ENCODE assay signal across 14 cellular contexts in the genomic region with DNA sequence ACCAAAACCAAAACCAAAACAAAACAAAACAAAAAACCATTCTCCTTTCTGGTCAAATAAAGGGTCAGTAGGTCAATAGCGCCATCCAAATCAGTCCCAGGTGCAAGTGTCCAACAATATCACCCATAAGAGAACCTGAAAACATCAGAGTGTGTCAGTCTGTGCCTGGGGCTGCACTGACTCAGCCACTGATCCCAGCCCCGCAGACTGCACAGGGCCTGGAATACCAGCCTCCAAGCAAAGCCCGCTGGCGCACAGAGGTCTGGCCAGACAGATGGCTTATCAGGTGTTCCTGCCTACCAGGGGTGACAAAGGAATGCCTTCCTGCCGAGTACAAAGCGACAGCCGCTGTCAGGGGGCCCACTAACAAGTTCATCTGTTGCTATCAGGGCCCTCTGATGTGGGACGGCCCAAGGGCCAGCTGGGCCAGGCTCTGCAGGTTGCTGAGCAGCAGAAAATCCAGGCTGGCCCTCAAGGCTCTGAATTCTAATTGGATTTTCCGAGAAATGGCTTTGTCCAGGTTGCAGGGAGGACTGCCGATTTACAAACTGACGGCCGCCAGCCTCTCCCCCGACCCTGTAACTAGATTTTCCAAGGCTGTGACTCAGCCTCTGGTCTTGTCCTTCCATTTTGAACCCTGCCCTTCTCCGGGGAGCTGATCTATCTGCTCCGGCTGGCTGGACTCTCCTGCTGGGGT. TPM values are rescaled to one million over a fixed set of nuclear protein-coding genes. Genes with fewer than 3 reads are reported as not detected.
DNase-seq lines count a peak whose midpoint lies in the region; ATAC-seq, FAIRE-seq and TF ChIP-seq lines count a peak whose summit lies in the region.
"Had no signal": no experiment of that assay in that cellular context is flagged by ENCODE, and none has a peak within 500 bp of the region (broad histone marks: within the 10 kb centered on the region; RNA-seq: fewer than 3 reads in every experiment).

No MANE protein-coding gene starts in this region.

- H3K27me3 ChIP-seq in H7 (ENCODE audit: control insufficient read depth, insufficient read depth, low read length) (no peaks in the 10 kb centered on the region; the same call in 1 of the 2 replicates), PC-3 (ENCODE audit: low read length) (no peaks in the 10 kb centered on the region), H1 (replicated peaks in 1 of 4; ENCODE audit: control insufficient read depth in 3 of 4, extremely low read depth in 1 of 4, insufficient read depth in 3 of 4, low read length in 3 of 4) (0 out of 7 replicates have a peak, but pooled peaks cover 0 to 2% (median 0%) of the 10 kb centered on the region in 4 experiments), mucosa of stomach (ENCODE audit: control insufficient read depth, insufficient read depth, low read length) (no peaks in the 10 kb centered on the region)
- peaks cover 3% of the 10 kb centered on the region for H3K27me3 ChIP-seq in effector memory CD4-positive, alpha-beta T cell (replicated peaks; ENCODE audit: control insufficient read depth, insufficient read depth, low read length, poor library complexity, severe bottlenecking)

- DNase-seq in H7 (peak; percentile 81), PC-3 (peak; percentile 58), H1 (ENCODE audit: low read depth in 1 of 2, low spot score in 2 of 2) (peak in 1 of 2 experiments; percentile 54), NCI-H187 treated with DMSO at 0.1 percent for 48 hours (lab: John Stamatoyannopoulos, UW) (no peak), hippocampal formation (lab: John Stamatoyannopoulos, UW) (no peak)
- no peak for DNase-seq in effector memory CD4-positive, alpha-beta T cell
- DNase-seq: activated CD8-positive, alpha-beta T cell treated with anti-CD3 and anti-CD28 coated beads for 36 hours; CD4-positive, CD25-positive, alpha-beta regulatory T cell; effector memory CD8-positive, alpha-beta T cell; T-cell had no signal

- CTCF ChIA-PET in PC-3 (lab: Charles Lee): no interaction called here
- CTCF ChIA-PET in H1 (lab: Charles Lee; ENCODE audit: partially characterized antibody): interaction anchor here (0.6 to 3.7 kb wide), 11 partner anchors 10 to 132 kb away, joined by 3 to 25 read pairs (median 4); partner anchors contain the start of gene TMEM51

- H3K79me1 ChIP-seq in H1 (ENCODE audit: low read depth, low read length): no peaks in the 10 kb centered on the region

- no peak for TF ChIP-seq RAD21 in H1 (IDR thresholded peaks at IDR 0.05 in 1 of 2, conservative IDR thresholded peaks at IDR 0.05 in 1 of 2; ENCODE audit: low read depth in 2 of 2, low read length in 2 of 2)

- no peak overlapping the region for H2BK20ac ChIP-seq in H1 (ENCODE audit: low read length)

- no peak overlapping the region for H2AFZ ChIP-seq in PC-3 (ENCODE audit: low read length)
- no peak overlapping the region for H2AFZ ChIP-seq in H1 (ENCODE audit: low read length)

- intact Hi-C loops in PC-3 (cut with micrococcal nuclease): no loop called here

- H3K79me2 ChIP-seq in PC-3 (ENCODE audit: low read length) (no peaks in the 10 kb centered on the region), H1 (ENCODE audit: control insufficient read depth in 1 of 2, insufficient read depth in 2 of 2, low read length in 2 of 2) (no peaks in the 10 kb centered on the region)

- no peak overlapping the region for H2AK5ac ChIP-seq in H1 (ENCODE audit: low read depth, low read length)

- no peak overlapping the region for H2BK15ac ChIP-seq in H1 (ENCODE audit: low read length)

- TF ChIP-seq CTCF in PC-3 (conservative IDR thresholded peaks at IDR 0.05; ENCODE audit: low read depth, low read length): no peak
- TF ChIP-seq CTCF in H1 (IDR thresholded peaks at IDR 0.05; ENCODE audit: control extremely low read depth in 1 of 3, insufficient read depth in 1 of 3, low read depth in 1 of 3, low read length in 3 of 3): no peak

- TF ChIP-seq EP300 in H1 (IDR thresholded peaks at IDR 0.05; ENCODE audit: borderline replicate concordance in 1 of 2, low read depth in 2 of 2, low read length in 2 of 2): no peak

- TF ChIP-seq POLR2A in H1 (IDR thresholded peaks at IDR 0.05; ENCODE audit: control extremely low read depth in 1 of 2, low read depth in 2 of 2, low read length in 2 of 2): no peak

- no peak overlapping the region for H2BK12ac ChIP-seq in H1 (ENCODE audit: low read depth, low read length)

- no peak overlapping the region for H3K18ac ChIP-seq in H1 (ENCODE audit: extremely low read depth, low read length)

- 68% methylated on average over 15 of the region's 15 CpGs; no CpG with 5 or more reads in 1 of the 2 experiments for WGBS in H1 (ENCODE audit: extremely low coverage in 1 of 2, insufficient coverage in 1 of 2, insufficient read length in 1 of 2, insufficient replicate concordance in 2 of 2, low coverage in 1 of 2, low lambda C conversion rate in 2 of 2, missing lambda C conversion rate in 1 of 2), 2 experiments

- H4K20me1 ChIP-seq in PC-3 (ENCODE audit: low read length): no peaks in the 10 kb centered on the region
- H4K20me1 ChIP-seq in H1 (replicated peaks in 1 of 2; ENCODE audit: control insufficient read depth in 1 of 2, insufficient read depth in 2 of 2, low read length in 2 of 2): no peaks in the 10 kb centered on the region

- no peaks in the 10 kb centered on the region for H3F3A ChIP-seq in PC-3 (ENCODE audit: low read length, unreplicated experiment)

- no peak overlapping the region for H2BK120ac ChIP-seq in H1 (replicated peaks; ENCODE audit: low read depth, low read length)

- no peak overlapping the region for H3K14ac ChIP-seq in H1 (ENCODE audit: insufficient read length)

- H3K4me1 ChIP-seq in PC-3 (ENCODE audit: insufficient read depth, low read length) (peaks cover 19% of the 10 kb centered on the region), H1 (replicated peaks in 1 of 4; ENCODE audit: control insufficient read depth in 3 of 4, insufficient read depth in 4 of 4, low read length in 3 of 4) (peaks cover 0 to 11% (median 7%) of the 10 kb centered on the region in 4 experiments; a peak in 5 of 7 replicates), mucosa of stomach (ENCODE audit: control insufficient read depth, insufficient read depth, low read length) (peaks cover 15% of the 10 kb centered on the region)
- H3K4me1 ChIP-seq in effector memory CD4-positive, alpha-beta T cell (ENCODE audit: control insufficient read depth, insufficient read depth, low read length, poor library complexity, severe bottlenecking): no peaks in the 10 kb centered on the region

- H3K4me3 ChIP-seq in H7 (ENCODE audit: insufficient read depth, low read depth, low read length) (no peak overlapping the region), PC-3 (ENCODE audit: low read length) (no peak overlapping the region), H1 (ENCODE audit: extremely low read depth in 1 of 4, insufficient read depth in 2 of 4, low read depth in 3 of 4, low read length in 4 of 4) (no peak overlapping the region), mucosa of stomach (ENCODE audit: low read length) (no peak overlapping the region)
- H3K4me3 ChIP-seq in effector memory CD4-positive, alpha-beta T cell (ENCODE audit: insufficient read depth, low read depth, low read length, poor library complexity, severe bottlenecking): no peak overlapping the region

- H3K4me2 ChIP-seq in PC-3 (ENCODE audit: low read length) (peak overlapping the region; percentile 16; the same call in 1 of the 2 replicates), H1 (ENCODE audit: insufficient read depth in 1 of 2, low read depth in 2 of 2, low read length in 2 of 2) (no peak overlapping the region)

- no peaks in the 10 kb centered on the region for H3K9me2 ChIP-seq in PC-3 (replicated peaks; ENCODE audit: low read length)

- POLR2A ChIA-PET in PC-3 (lab: Charles Lee; ENCODE audit: unreplicated experiment) (interaction anchor here (0.6 kb wide), 1 partner anchor 1128 kb away, joined by 3 read pairs; no protein-coding TSS in a partner anchor), H1 (lab: Charles Lee; ENCODE audit: partially characterized antibody) (no interaction called here)

- BruUV-seq in PC-3 (replicated peaks; lab: Mats Ljungman, UMichigan): no TSS peak

- no peaks in the 10 kb centered on the region for H3K23me2 ChIP-seq in H1 (ENCODE audit: low read depth, low read length)

- H3K4ac ChIP-seq in H1 (replicated peaks; ENCODE audit: insufficient read length, low read depth, low read length): no peak overlapping the region

- H3K36me3 ChIP-seq in H7 (replicated peaks; ENCODE audit: control insufficient read depth, insufficient read depth, low read length) (no peaks in the 10 kb centered on the region), PC-3 (ENCODE audit: low read depth, low read length) (no peaks in the 10 kb centered on the region), H1 (ENCODE audit: control insufficient read depth in 2 of 4, insufficient read depth in 4 of 4, low read length in 3 of 4) (no peaks in the 10 kb centered on the region), mucosa of stomach (ENCODE audit: control insufficient read depth, insufficient read depth, low read length) (no peaks in the 10 kb centered on the region)
- H3K36me3 ChIP-seq in effector memory CD4-positive, alpha-beta T cell (ENCODE audit: control insufficient read depth, insufficient read depth, low read length): no peaks in the 10 kb centered on the region

- H3K27ac ChIP-seq in PC-3 (ENCODE audit: low read length) (no peak overlapping the region), H1 (ENCODE audit: low read depth, low read length) (no peak overlapping the region)
- no peak overlapping the region for H3K27ac ChIP-seq in effector memory CD4-positive, alpha-beta T cell (ENCODE audit: insufficient read depth, low read length, poor library complexity, severe bottlenecking)

- peak; percentile 42 for FAIRE-seq in H1 (lab: Jason Lieb, UNC)
- FAIRE-seq: GM12892, HTR-8/SVneo had no signal

- H3K9me3 ChIP-seq in PC-3 (ENCODE audit: low read length) (no peaks in the 10 kb centered on the region), H1 (ENCODE audit: insufficient read depth in 2 of 2, low read depth in 1 of 2, low read length in 1 of 2) (0 out of 4 replicates have a peak, but pooled peaks cover 0 to 2% of the 10 kb centered on the region in 2 experiments), mucosa of stomach (ENCODE audit: control insufficient read depth, low read length) (no peaks in the 10 kb centered on the region)
- no peaks in the 10 kb centered on the region for H3K9me3 ChIP-seq in effector memory CD4-positive, alpha-beta T cell (ENCODE audit: control insufficient read depth, low read length)

- H4K8ac ChIP-seq in H1 (ENCODE audit: extremely low read depth, insufficient read depth, low read length): no peak overlapping the region

- H4K91ac ChIP-seq in H1 (replicated peaks; ENCODE audit: insufficient read length, low read length): no peak overlapping the region

- no peak overlapping the region for H4K5ac ChIP-seq in H1 (ENCODE audit: insufficient read length, low read depth, low read length)

- no peak overlapping the region for H3K23ac ChIP-seq in H1 (ENCODE audit: insufficient read length)

- peak; percentile 67 for ATAC-seq in PC-3
- no peak for ATAC-seq in GM21737 (IDR thresholded peaks at IDR 0.05; ENCODE audit: unreplicated experiment)
- ATAC-seq: activated CD8-positive, alpha-beta T cell treated with anti-CD3 and anti-CD28 coated beads for 36 hours; effector memory CD8-positive, alpha-beta T cell; T-cell had no signal

- no peak overlapping the region for H3K56ac ChIP-seq in H1 (replicated peaks; ENCODE audit: insufficient read length, low read depth, low read length)

- no peak overlapping the region for H2BK5ac ChIP-seq in H1 (ENCODE audit: low read depth, low read length)

- H3K9ac ChIP-seq in PC-3 (ENCODE audit: low read length) (no peak overlapping the region), H1 (replicated peaks in 1 of 4; ENCODE audit: extremely low read depth in 1 of 4, low read depth in 3 of 4, low read length in 3 of 4) (no peak overlapping the region), mucosa of stomach (ENCODE audit: low read length) (peak overlapping the region; percentile 38)

RNA-seq across cellular contexts. Expression of gene TMEM51, which starts 13.7 kb away (rescaled TPM):
- 9.8 and 11.9 TPM in 2 replicates for total RNA-seq in H7 (2014; rRNA removed; shearing (Covaris generic))
- total RNA-seq in PC-3 (2014; rRNA removed): 12.6 and 20.8 TPM in 2 replicates
- total RNA-seq in H1 (2021; fragmentation: NEBNext Ultra II Directional; extraction: Animal tissue kit (Norgen Biotek cat#: 25700)): 9.1 and 9.9 TPM in 2 replicates
- 10.7 and 12.6 TPM in 2 replicates for polyA plus RNA-seq in H1 (2011; rRNA removed)
- polyA plus RNA-seq in H1 (2011; cell fraction: cytosol; rRNA removed): 11.5 TPM
- polyA plus RNA-seq in H1 (2011; cell fraction: nucleus; rRNA removed): 7.3 TPM
- 7.8 to 12.5 TPM (median 10.2 TPM) in 4 replicates for polyA plus RNA-seq in H1 (2012, experiment 1 of 2)
- 11.6 TPM for polyA plus RNA-seq in H1 (2012, experiment 2 of 2)
- 10.4 TPM for polyA plus RNA-seq in H1 (2013, experiment 1 of 2)
- polyA plus RNA-seq in H1 (2013, experiment 2 of 2): 13.1 TPM
- polyA minus RNA-seq in H1 (2011; rRNA and poly(A)+ RNA removed): 3.4 and 3.9 TPM in 2 replicates
- polyA minus RNA-seq in H1 (2011; cell fraction: cytosol; rRNA and poly(A)+ RNA removed): 8.4 TPM
- 4.8 TPM for polyA minus RNA-seq in H1 (2011; cell fraction: nucleus; rRNA and poly(A)+ RNA removed)
- total RNA-seq: activated CD8-positive, alpha-beta T cell treated with anti-CD3 and anti-CD28 coated beads for 36 hours; CD4-positive, CD25-positive, alpha-beta regulatory T cell had no signal
- polyA plus RNA-seq: CD4-positive, CD25-positive, alpha-beta regulatory T cell had no signal

Comparison
In these comparisons a context has a peak if more than half of its experiments do, and no peak if none do; other contexts are left out.
1. DNase-seq: peak in H7 (single experiment) and PC-3 (single experiment); none in NCI-H187 treated with DMSO at 0.1 percent for 48 hours (single experiment), hippocampal formation (0 of 2) and effector memory CD4-positive, alpha-beta T cell (0 of 3).